ENCODE assay signal across 21 cellular contexts in the genomic region with DNA sequence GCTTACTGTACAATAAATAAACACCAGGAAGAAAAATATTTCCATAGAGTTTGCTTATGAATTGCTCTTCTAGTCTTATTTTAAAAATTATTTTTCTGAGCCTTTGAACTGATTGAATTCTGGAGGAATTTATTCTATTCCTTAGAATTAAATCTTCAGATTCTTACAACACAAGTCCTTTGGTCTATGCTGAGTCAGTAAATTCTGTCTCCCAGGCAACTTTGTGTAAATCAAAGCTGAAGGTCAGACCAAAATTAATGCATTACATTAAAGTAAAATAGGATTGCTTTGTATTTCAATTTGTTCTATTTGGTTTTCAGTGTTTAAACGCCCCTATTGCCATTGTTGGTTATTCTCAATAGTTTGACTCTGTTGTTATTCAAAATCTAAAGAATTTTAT. TPM values are rescaled to one million over a fixed set of nuclear protein-coding genes. Genes with fewer than 3 reads are reported as not detected.
DNase-seq lines count a peak whose midpoint lies in the region; ATAC-seq, FAIRE-seq and TF ChIP-seq lines count a peak whose summit lies in the region.
"Had no signal": no experiment of that assay in that cellular context is flagged by ENCODE, and none has a peak within 500 bp of the region (broad histone marks: within the 10 kb centered on the region; RNA-seq: fewer than 3 reads in every experiment).

No MANE protein-coding gene starts in this region.

- no peaks in the 10 kb centered on the region for H3K79me2 ChIP-seq in HepG2 (ENCODE audit: insufficient read depth, low read length)
- no peaks in the 10 kb centered on the region for H3K79me2 ChIP-seq in endothelial cell of umbilical vein (ENCODE audit: control insufficient read depth, insufficient read depth, low read length)

- H3K4me3 ChIP-seq in HepG2 (replicated peaks in 1 of 3; ENCODE audit: insufficient read depth in 1 of 3, low read depth in 2 of 3, low read length in 3 of 3) (no peak overlapping the region), right lobe of liver (no peak overlapping the region), endothelial cell of umbilical vein (replicated peaks in 1 of 3; ENCODE audit: insufficient read depth in 1 of 3, low read depth in 1 of 3, low read length in 3 of 3) (no peak overlapping the region), retinal pigment epithelial cell (ENCODE audit: low read length) (no peak overlapping the region)
- H3K4me3 ChIP-seq: BLaER1 treated with 17β-estradiol and CSF1 and Interleukin-3, amounts not matched to agents 10 nM and 100 nM; HAP-1 had no signal

- in situ Hi-C loops in HepG2 (cut with HindIII; ENCODE audit: extremely low pct_ligation_motif_present, low pct_unique_long_range_greater_than_20kb), result no loop called here

- intact Hi-C loops in HepG2 (cut with micrococcal nuclease; ENCODE audit: unreplicated experiment), result no loop called here
- intact Hi-C loops in right lobe of liver (cut with DNase I), result no loop called here
- intact Hi-C loops in endothelial cell of umbilical vein (cut with micrococcal nuclease), result no loop called here

- CTCF ChIA-PET in HepG2 (lab: Yijun Ruan, JAX; ENCODE audit: low intra/inter-chr PET ratio, low total read pairs), result no interaction called here
- CTCF ChIA-PET in endothelial cell of umbilical vein (lab: Charles Lee), result interaction anchor here (1.3 kb wide), 1 partner anchor 11 kb away, joined by 3 read pairs; no protein-coding TSS in a partner anchor

- no peak for FAIRE-seq in HepG2 (lab: Jason Lieb, UNC)
- peak; percentile 52 for FAIRE-seq in endothelial cell of umbilical vein (lab: Jason Lieb, UNC)
- FAIRE-seq: G401.6, GM12892, GM18507, HTR-8/SVneo had no signal

- no peaks in the 10 kb centered on the region for H3K9me1 ChIP-seq in endothelial cell of umbilical vein (replicated peaks; ENCODE audit: control insufficient read depth, extremely low read depth, insufficient read depth, low read length)

- H3K9ac ChIP-seq in HepG2 (ENCODE audit: insufficient read depth, low read depth, low read length) (no peak overlapping the region), endothelial cell of umbilical vein (replicated peaks; ENCODE audit: extremely low read depth, insufficient read depth, low read length) (no peak overlapping the region)
- H3K9ac ChIP-seq: BLaER1 treated with 17β-estradiol and CSF1 and Interleukin-3, amounts not matched to agents 10 nM and 100 nM; KMS-11 had no signal

- no peak for TF ChIP-seq CTCF in HepG2 (CRISPR knock-in tag; IDR thresholded peaks at IDR 0.05)
- TF ChIP-seq CTCF in right lobe of liver (IDR thresholded peaks at IDR 0.05), result no peak
- no peak for TF ChIP-seq CTCF in endothelial cell of umbilical vein (IDR thresholded peaks at IDR 0.05; ENCODE audit: extremely low read depth in 1 of 2, insufficient read depth in 1 of 2, low read depth in 1 of 2, low read length in 2 of 2)
- no peak for TF ChIP-seq CTCF in retinal pigment epithelial cell (conservative IDR thresholded peaks at IDR 0.05; ENCODE audit: low read depth, low read length)

- ATAC-seq in HepG2 (no peak), right lobe of liver (no peak), GM19035 (IDR thresholded peaks at IDR 0.05; ENCODE audit: unreplicated experiment) (no peak)

- H3K36me3 ChIP-seq in HepG2 (replicated peaks in 1 of 2; ENCODE audit: control insufficient read depth in 1 of 2, insufficient read depth in 2 of 2, low read length in 2 of 2) (no peaks in the 10 kb centered on the region), right lobe of liver (no peaks in the 10 kb centered on the region), endothelial cell of umbilical vein (ENCODE audit: control insufficient read depth in 2 of 2, extremely low read depth in 1 of 2, insufficient read depth in 2 of 2, low read length in 2 of 2) (no peaks in the 10 kb centered on the region)
- H3K36me3 ChIP-seq: BLaER1 treated with 17β-estradiol and CSF1 and Interleukin-3, amounts not matched to agents 10 nM and 100 nM; HAP-1 had no signal

- BruUV-seq in HepG2 (replicated peaks; lab: Mats Ljungman, UMichigan) (no TSS peak), endothelial cell of umbilical vein (replicated peaks; lab: Mats Ljungman, UMichigan) (no TSS peak)

- no peak overlapping the region for H3K4me2 ChIP-seq in HepG2 (ENCODE audit: low read depth, low read length)
- H3K4me2 ChIP-seq in endothelial cell of umbilical vein (ENCODE audit: insufficient read depth, low read length), result no peak overlapping the region
- H3K4me2 ChIP-seq: BLaER1 treated with 17β-estradiol and CSF1 and Interleukin-3, amounts not matched to agents 10 nM and 100 nM; KMS-11 had no signal

- no peak for TF ChIP-seq RAD21 in HepG2 (CRISPR knock-in tag; IDR thresholded peaks at IDR 0.05)

- 0% methylated on average over 1 of the region's 1 CpG for WGBS in HepG2 (ENCODE audit: low lambda C conversion rate)
- WGBS in right lobe of liver (ENCODE audit: insufficient coverage, low coverage, low lambda C conversion rate, missing lambda C conversion rate), result 58% methylated on average over 1 of the region's 1 CpG

- H4K20me1 ChIP-seq in HepG2 (ENCODE audit: insufficient read depth, low read length) (no peaks in the 10 kb centered on the region), endothelial cell of umbilical vein (replicated peaks; ENCODE audit: control insufficient read depth, extremely low read depth, insufficient read depth, low read length) (no peaks in the 10 kb centered on the region)
- H4K20me1 ChIP-seq: BLaER1 treated with 17β-estradiol and CSF1 and Interleukin-3, amounts not matched to agents 10 nM and 100 nM had no signal

- no peaks in the 10 kb centered on the region for H3K4me1 ChIP-seq in HepG2 (ENCODE audit: insufficient read depth, low read length)
- H3K4me1 ChIP-seq in right lobe of liver, result peaks cover 0 to 13% (median 5%) of the 10 kb centered on the region in 4 donors
- H3K4me1 ChIP-seq in endothelial cell of umbilical vein (ENCODE audit: control insufficient read depth, extremely low read depth, insufficient read depth, low read length), result no peaks in the 10 kb centered on the region
- H3K4me1 ChIP-seq: BLaER1 treated with 17β-estradiol and CSF1 and Interleukin-3, amounts not matched to agents 10 nM and 100 nM had no signal

- dilution Hi-C loops in endothelial cell of umbilical vein (cut with MboI; ENCODE audit: extremely low pct_ligation_motif_present, low sequenced_read_pairs), result no loop called here

- no peak overlapping the region for H2AFZ ChIP-seq in HepG2 (ENCODE audit: low read length)
- no peak overlapping the region for H2AFZ ChIP-seq in endothelial cell of umbilical vein (ENCODE audit: low read depth, low read length)

- H3K27ac ChIP-seq in HepG2 (ENCODE audit: extremely low read length, insufficient read depth, low read length) (no peak overlapping the region), right lobe of liver (no peak overlapping the region), endothelial cell of umbilical vein (ENCODE audit: insufficient read depth, low read depth, low read length) (no peak overlapping the region)
- H3K27ac ChIP-seq: BLaER1 treated with 17β-estradiol and CSF1 and Interleukin-3, amounts not matched to agents 10 nM and 100 nM; KMS-11 had no signal

- no peak for TF ChIP-seq EP300 in HepG2 (IDR thresholded peaks at IDR 0.05; ENCODE audit: low read depth in 2 of 2, low read length in 2 of 2)
- no peak for TF ChIP-seq EP300 in HepG2 (CRISPR knock-in tag; IDR thresholded peaks at IDR 0.05; ENCODE audit: borderline replicate concordance)

- DNase-seq in HepG2 (ENCODE audit: low spot score), result no peak
- no peak for DNase-seq in right lobe of liver
- peak; percentile 9 for DNase-seq in amniotic epithelial cell (ENCODE audit: low read depth)
- no peak for DNase-seq in endothelial cell of umbilical vein (ENCODE audit: low read depth, low spot score)
- peak; percentile 21 for DNase-seq in retinal pigment epithelial cell (ENCODE audit: low read depth)
- no peak for DNase-seq in NCI-H2029 treated with DMSO at 0.1 percent for 48 hours (lab: John Stamatoyannopoulos, UW)
- DNase-seq in NCI-H82 (lab: John Stamatoyannopoulos, UW), result no peak
- DNase-seq: 8988T; CD8-positive, alpha-beta memory T cell; COR-L47; DMS 273 treated with DMSO at 0.1 percent for 48 hours; DMS53 had no signal

- POLR2A ChIA-PET in HepG2 (lab: Yijun Ruan, JAX), result no interaction called here
- POLR2A ChIA-PET in endothelial cell of umbilical vein (lab: Charles Lee), result no interaction called here

- no peaks in the 10 kb centered on the region for H3K27me3 ChIP-seq in HepG2 (ENCODE audit: control insufficient read depth in 1 of 2, insufficient read depth in 2 of 2, low read length in 2 of 2)
- no peaks in the 10 kb centered on the region for H3K27me3 ChIP-seq in right lobe of liver
- peaks cover 0 to 4% of the 10 kb centered on the region in 2 experiments for H3K27me3 ChIP-seq in endothelial cell of umbilical vein (ENCODE audit: control insufficient read depth in 2 of 2, insufficient read depth in 2 of 2, low read length in 2 of 2)
- H3K27me3 ChIP-seq: BLaER1 treated with 17β-estradiol and CSF1 and Interleukin-3, amounts not matched to agents 10 nM and 100 nM had no signal

- no peak for TF ChIP-seq POLR2A in HepG2 (IDR thresholded peaks at IDR 0.05; ENCODE audit: insufficient read depth in 1 of 2, low read depth in 2 of 2, low read length in 2 of 2)
- TF ChIP-seq POLR2A in right lobe of liver (IDR thresholded peaks at IDR 0.05), result no peak
- TF ChIP-seq POLR2A in endothelial cell of umbilical vein (IDR thresholded peaks at IDR 0.05; ENCODE audit: low read depth, low read length), result no peak

- H3K9me3 ChIP-seq in HepG2 (ENCODE audit: low read length) (no peaks in the 10 kb centered on the region), right lobe of liver (no peaks in the 10 kb centered on the region), endothelial cell of umbilical vein (replicated peaks; ENCODE audit: control insufficient read depth, insufficient read depth, low read length) (no peaks in the 10 kb centered on the region)
- H3K9me3 ChIP-seq: BLaER1 treated with 17β-estradiol and CSF1 and Interleukin-3, amounts not matched to agents 10 nM and 100 nM; HAP-1 had no signal

RNA-seq across cellular contexts. Expression of gene STPG2, which starts 26.8 kb away (rescaled TPM):
- total RNA-seq in HepG2 (2016; rRNA removed; fragmentation: Illumina TruSeq; extraction: Trizol), result 0.07 TPM in 1 of 2 replicates, not detected in the other
- total RNA-seq in HepG2 (2016; cell fraction: cytosol; rRNA removed; fragmentation: Illumina TruSeq; extraction: Trizol; ENCODE audit: low read depth), result not detected in 2 replicates
- total RNA-seq in HepG2 (2016; cell fraction: insoluble cytoplasmic fraction; rRNA removed; fragmentation: Illumina TruSeq; extraction: Trizol), result not detected in 2 replicates
- not detected in 2 replicates for total RNA-seq in HepG2 (2016; cell fraction: membrane; rRNA removed; fragmentation: Illumina TruSeq; extraction: Trizol)
- not detected in 2 replicates for total RNA-seq in HepG2 (2016; cell fraction: nucleus; rRNA removed; fragmentation: Illumina TruSeq; extraction: Trizol)
- not detected in 2 replicates for polyA plus RNA-seq in HepG2 (2011; rRNA removed)
- polyA plus RNA-seq in HepG2 (2011; cell fraction: cytosol; rRNA removed), result not detected in 2 replicates
- polyA plus RNA-seq in HepG2 (2011; cell fraction: nucleus; rRNA removed), result not detected in 2 replicates
- not detected in 2 replicates for polyA plus RNA-seq in HepG2 (2012)
- not detected in 2 replicates for polyA plus RNA-seq in HepG2 (2016; cell fraction: cytosol; fragmentation: Illumina TruSeq; extraction: Trizol; ENCODE audit: low read depth)
- polyA plus RNA-seq in HepG2 (2016; cell fraction: insoluble cytoplasmic fraction; fragmentation: Illumina TruSeq; extraction: Trizol; ENCODE audit: low read depth), result not detected in 2 replicates
- not detected in 2 replicates for polyA plus RNA-seq in HepG2 (2016; cell fraction: membrane; fragmentation: Illumina TruSeq; extraction: Trizol; ENCODE audit: low read depth)
- not detected in 2 replicates for polyA plus RNA-seq in HepG2 (2016; cell fraction: nucleus; fragmentation: Illumina TruSeq; extraction: Trizol; ENCODE audit: insufficient read depth, low read depth)
- 0.14 TPM in 1 of 2 replicates, not detected in the other for polyA minus RNA-seq in HepG2 (2011; rRNA and poly(A)+ RNA removed; ENCODE audit: low replicate concordance)
- not detected in 2 replicates for polyA minus RNA-seq in HepG2 (2011; cell fraction: cytosol; rRNA and poly(A)+ RNA removed)
- 0.50 TPM in 1 of 2 replicates, not detected in the other for polyA minus RNA-seq in HepG2 (2011; cell fraction: nucleus; rRNA and poly(A)+ RNA removed)
- total RNA-seq in right lobe of liver, result under 1 TPM in 4 of 6 experiments, not detected in 2; 0.25 to 0.46 (median 0.40) TPM
- total RNA-seq in endothelial cell of umbilical vein, result not detected in 2 replicates
- not detected in 2 replicates for polyA plus RNA-seq in endothelial cell of umbilical vein
- not detected in 2 replicates for polyA plus RNA-seq in endothelial cell of umbilical vein (2011; cell fraction: cytosol; rRNA removed)
- polyA plus RNA-seq in endothelial cell of umbilical vein (2011; cell fraction: nucleus; rRNA removed), result 0.08 and 0.09 TPM in 2 replicates
- not detected in 2 replicates for polyA plus RNA-seq in endothelial cell of umbilical vein (2012)
- polyA minus RNA-seq in endothelial cell of umbilical vein, result 0.27 and 0.30 TPM in 2 replicates
- not detected for polyA minus RNA-seq in endothelial cell of umbilical vein (2011; cell fraction: cytosol; rRNA and poly(A)+ RNA removed)
- polyA minus RNA-seq in endothelial cell of umbilical vein (2011; cell fraction: nucleus; rRNA and poly(A)+ RNA removed), result 1.6 and 1.9 TPM in 2 replicates
- total RNA-seq: CD8-positive, alpha-beta memory T cell; H4 had no signal
- polyA plus RNA-seq: CD8-positive, alpha-beta memory T cell had no signal

Comparison
In these comparisons a context has a peak if more than half of its experiments do, and no peak if none do; other contexts are left out.
1. DNase-seq: peak in amniotic epithelial cell (single experiment) and retinal pigment epithelial cell (single experiment); none in HepG2 (single experiment), right lobe of liver (0 of 3), endothelial cell of umbilical vein (single experiment), NCI-H2029 treated with DMSO at 0.1 percent for 48 hours (single experiment) and NCI-H82 (single experiment).